21 cellular contexts compared by ENCODE assay signal in the genomic region with DNA sequence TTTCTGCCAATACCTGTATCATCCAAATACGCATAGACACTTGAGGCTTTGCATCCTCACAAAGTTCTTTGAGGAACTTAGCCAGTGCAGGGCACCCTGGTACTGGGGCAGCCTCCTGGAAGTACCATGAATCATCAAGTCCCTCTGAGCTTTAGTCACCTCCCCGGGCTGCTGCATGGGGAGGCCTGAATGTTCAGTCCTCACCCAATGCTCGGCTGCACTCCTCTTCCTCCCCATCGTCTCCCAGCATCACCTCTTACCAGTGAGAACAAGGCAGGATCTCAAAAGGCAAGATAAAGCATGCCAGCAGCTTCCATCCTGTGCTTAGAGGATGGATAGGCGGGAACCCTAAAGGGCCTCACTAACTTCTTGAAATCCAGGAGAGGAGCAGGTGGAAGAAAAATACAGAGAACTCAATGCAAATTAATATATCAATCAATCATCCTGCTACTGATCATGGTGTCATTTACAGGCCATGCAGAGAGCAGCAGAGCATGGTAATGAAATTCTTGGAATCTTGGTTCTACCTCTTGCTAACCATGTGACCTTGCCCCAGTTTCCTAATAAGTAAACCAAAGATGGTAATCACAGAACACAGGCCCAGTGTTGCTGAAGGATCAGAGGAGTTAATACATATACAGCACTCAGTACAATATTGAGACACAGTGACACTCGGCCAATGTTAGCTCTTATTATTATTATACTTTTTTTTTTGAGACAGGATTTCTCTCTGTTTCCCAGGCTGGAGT. TPM values are rescaled to one million over a fixed set of nuclear protein-coding genes. Genes with fewer than 3 reads are reported as not detected.
A peak's percentile ranks its signal among the peaks of the same experiment; 100 is the strongest.
DNase-seq lines count a peak whose midpoint lies in the region; ATAC-seq and TF ChIP-seq lines count a peak whose summit lies in the region.
"Had no signal": no experiment of that assay in that cellular context is flagged by ENCODE, and none has a peak within 500 bp of the region (broad histone marks: within the 10 kb centered on the region; RNA-seq: fewer than 3 reads in every experiment).

No MANE protein-coding gene starts in this region.

- peak; percentile 75 for ATAC-seq in activated naive CD8-positive, alpha-beta T cell treated with anti-CD3 and anti-CD28 coated beads, Interleukin-2, amount 50 U/mL, for 24 hours
- ATAC-seq in PC-3 (no peak), foreskin keratinocyte (peak; percentile 85), HG02884 (IDR thresholded peaks at IDR 0.05; ENCODE audit: unreplicated experiment) (no peak)
- ATAC-seq in stimulated activated effector memory CD8-positive, alpha-beta T cell treated with anti-CD3 and anti-CD28 coated beads, Interleukin-12 subunit alpha, Interleukin-12 subunit beta, amount 100 ng/mL, for 72 hours, result peak; percentile 90
- ATAC-seq: left lung, psoas muscle had no signal

- no peak overlapping the region for H3K4me3 ChIP-seq in PC-3 (ENCODE audit: low read length)
- no peak overlapping the region for H3K4me3 ChIP-seq in H7 (ENCODE audit: insufficient read depth, low read depth, low read length)
- H3K4me3 ChIP-seq: left lung, psoas muscle, suprapubic skin had no signal

- H3K27me3 ChIP-seq in PC-3 (ENCODE audit: low read length) (no peaks in the 10 kb centered on the region), foreskin keratinocyte (no peaks in the 10 kb centered on the region), H7 (ENCODE audit: control insufficient read depth, insufficient read depth, low read length) (no peaks in the 10 kb centered on the region)
- H3K27me3 ChIP-seq: left lung, suprapubic skin had no signal

- no peak overlapping the region for H3K9ac ChIP-seq in PC-3 (ENCODE audit: low read length)

- peaks cover 6% of the 10 kb centered on the region for H3K4me1 Mint-ChIP-seq in activated naive CD8-positive, alpha-beta T cell treated with anti-CD3 and anti-CD28 coated beads, Interleukin-2, amount 50 U/mL, for 24 hours
- H3K4me1 Mint-ChIP-seq in activated naive CD8-positive, alpha-beta T cell treated with anti-CD3 and anti-CD28 coated beads for 36 hours, result peaks cover 8% of the 10 kb centered on the region
- H3K4me1 Mint-ChIP-seq in stimulated activated effector memory CD8-positive, alpha-beta T cell treated with anti-CD3 and anti-CD28 coated beads, Interleukin-12 subunit alpha, Interleukin-12 subunit beta, amount 100 ng/mL, for 72 hours, result peaks cover 9% of the 10 kb centered on the region

- no peak for DNase-seq in activated naive CD8-positive, alpha-beta T cell treated with anti-CD3 and anti-CD28 coated beads, Interleukin-2, amount 50 U/mL, for 24 hours
- DNase-seq in activated naive CD8-positive, alpha-beta T cell treated with anti-CD3 and anti-CD28 coated beads for 36 hours, result no peak
- DNase-seq in PC-3 (peak; percentile 5), foreskin keratinocyte (peak in 1 of 2 donors; percentile 47), H7 (no peak)
- DNase-seq in stimulated activated effector memory CD8-positive, alpha-beta T cell treated with anti-CD3 and anti-CD28 coated beads, Interleukin-12 subunit alpha, Interleukin-12 subunit beta, amount 100 ng/mL, for 72 hours (ENCODE audit: low spot score in 2 of 2), result no peak
- no peak for DNase-seq in stimulated activated CD4-positive, alpha-beta T cell treated with anti-CD3 and anti-CD28 coated beads, Interleukin-2, amount 100 ng/mL, for 24 hours
- DNase-seq: activated CD4-positive, alpha-beta T cell treated with anti-CD3 and anti-CD28 coated beads, Interleukin-2, amount 50 U/mL, for 4 hours; activated naive CD8-positive, alpha-beta T cell treated with anti-CD3 and anti-CD28 coated beads, Interleukin-2, amount 10 ng/mL, durations not matched to agents 7 days and 5 days; activated T-cell treated with anti-CD3 and anti-CD28 coated beads, Interleukin-2, amount 50 U/mL, for 48 hours; DMS153; left lung; NCI-H1417; NCI-H526; psoas muscle had no signal

- H3K4me2 ChIP-seq in PC-3 (ENCODE audit: low read length), result no peak overlapping the region

- H3K27ac Mint-ChIP-seq in activated naive CD8-positive, alpha-beta T cell treated with anti-CD3 and anti-CD28 coated beads, Interleukin-2, amount 50 U/mL, for 24 hours, result no peak overlapping the region
- no peak overlapping the region for H3K27ac Mint-ChIP-seq in activated naive CD8-positive, alpha-beta T cell treated with anti-CD3 and anti-CD28 coated beads for 36 hours
- H3K27ac Mint-ChIP-seq in stimulated activated effector memory CD8-positive, alpha-beta T cell treated with anti-CD3 and anti-CD28 coated beads, Interleukin-12 subunit alpha, Interleukin-12 subunit beta, amount 100 ng/mL, for 72 hours, result no peak overlapping the region
- H3K27ac Mint-ChIP-seq: activated naive CD8-positive, alpha-beta T cell treated with anti-CD3 and anti-CD28 coated beads, Interleukin-2, amount 10 ng/mL, durations not matched to agents 7 days and 5 days had no signal

- H3K27ac ChIP-seq in PC-3 (ENCODE audit: low read length) (no peak overlapping the region), foreskin keratinocyte (no peak overlapping the region)
- H3K27ac ChIP-seq: C4-2B, left lung, psoas muscle, suprapubic skin had no signal

- BruUV-seq in PC-3 (replicated peaks; lab: Mats Ljungman, UMichigan), result no TSS peak

- H3K36me3 Mint-ChIP-seq in activated naive CD8-positive, alpha-beta T cell treated with anti-CD3 and anti-CD28 coated beads, Interleukin-2, amount 50 U/mL, for 24 hours (ENCODE audit: low read depth), result no peaks in the 10 kb centered on the region
- no peaks in the 10 kb centered on the region for H3K36me3 Mint-ChIP-seq in activated naive CD8-positive, alpha-beta T cell treated with anti-CD3 and anti-CD28 coated beads for 36 hours
- peaks cover 5% of the 10 kb centered on the region for H3K36me3 Mint-ChIP-seq in stimulated activated effector memory CD8-positive, alpha-beta T cell treated with anti-CD3 and anti-CD28 coated beads, Interleukin-12 subunit alpha, Interleukin-12 subunit beta, amount 100 ng/mL, for 72 hours
- H3K36me3 Mint-ChIP-seq: activated naive CD8-positive, alpha-beta T cell treated with anti-CD3 and anti-CD28 coated beads, Interleukin-2, amount 10 ng/mL, durations not matched to agents 7 days and 5 days had no signal

- no peaks in the 10 kb centered on the region for H3F3A ChIP-seq in PC-3 (ENCODE audit: low read length, unreplicated experiment)

- intact Hi-C loops in PC-3 (cut with micrococcal nuclease), result loop anchor here (10.0 kb wide), 1 partner anchor 564 kb away; a partner anchor contains a TSS

- no peaks in the 10 kb centered on the region for H4K20me1 ChIP-seq in PC-3 (ENCODE audit: low read length)

- TF ChIP-seq CTCF in PC-3 (conservative IDR thresholded peaks at IDR 0.05; ENCODE audit: low read depth, low read length) (no peak), foreskin keratinocyte (conservative IDR thresholded peaks at IDR 0.05) (no peak)

- H3K9me3 Mint-ChIP-seq in activated naive CD8-positive, alpha-beta T cell treated with anti-CD3 and anti-CD28 coated beads, Interleukin-2, amount 50 U/mL, for 24 hours, result no peaks in the 10 kb centered on the region
- no peaks in the 10 kb centered on the region for H3K9me3 Mint-ChIP-seq in activated naive CD8-positive, alpha-beta T cell treated with anti-CD3 and anti-CD28 coated beads for 36 hours
- no peaks in the 10 kb centered on the region for H3K9me3 Mint-ChIP-seq in stimulated activated effector memory CD8-positive, alpha-beta T cell treated with anti-CD3 and anti-CD28 coated beads, Interleukin-12 subunit alpha, Interleukin-12 subunit beta, amount 100 ng/mL, for 72 hours
- H3K9me3 Mint-ChIP-seq: activated naive CD8-positive, alpha-beta T cell treated with anti-CD3 and anti-CD28 coated beads, Interleukin-2, amount 10 ng/mL, durations not matched to agents 7 days and 5 days; neural crest cell had no signal

- H3K4me3 Mint-ChIP-seq in activated naive CD8-positive, alpha-beta T cell treated with anti-CD3 and anti-CD28 coated beads, Interleukin-2, amount 50 U/mL, for 24 hours, result no peak overlapping the region
- H3K4me3 Mint-ChIP-seq in activated naive CD8-positive, alpha-beta T cell treated with anti-CD3 and anti-CD28 coated beads for 36 hours, result no peak overlapping the region
- no peak overlapping the region for H3K4me3 Mint-ChIP-seq in stimulated activated effector memory CD8-positive, alpha-beta T cell treated with anti-CD3 and anti-CD28 coated beads, Interleukin-12 subunit alpha, Interleukin-12 subunit beta, amount 100 ng/mL, for 72 hours
- H3K4me3 Mint-ChIP-seq: activated naive CD8-positive, alpha-beta T cell treated with anti-CD3 and anti-CD28 coated beads, Interleukin-2, amount 10 ng/mL, durations not matched to agents 7 days and 5 days; neural crest cell had no signal

- no peaks in the 10 kb centered on the region for H3K27me3 Mint-ChIP-seq in activated naive CD8-positive, alpha-beta T cell treated with anti-CD3 and anti-CD28 coated beads, Interleukin-2, amount 50 U/mL, for 24 hours
- no peaks in the 10 kb centered on the region for H3K27me3 Mint-ChIP-seq in activated naive CD8-positive, alpha-beta T cell treated with anti-CD3 and anti-CD28 coated beads for 36 hours
- H3K27me3 Mint-ChIP-seq: activated naive CD8-positive, alpha-beta T cell treated with anti-CD3 and anti-CD28 coated beads, Interleukin-2, amount 10 ng/mL, durations not matched to agents 7 days and 5 days had no signal

- no peaks in the 10 kb centered on the region for H3K79me2 ChIP-seq in PC-3 (ENCODE audit: low read length)

- no peaks in the 10 kb centered on the region for H3K36me3 ChIP-seq in PC-3 (ENCODE audit: low read depth, low read length)
- H3K36me3 ChIP-seq in H7 (replicated peaks; ENCODE audit: control insufficient read depth, insufficient read depth, low read length), result no peaks in the 10 kb centered on the region
- H3K36me3 ChIP-seq: left lung, suprapubic skin had no signal

- H3K9me2 ChIP-seq in PC-3 (replicated peaks; ENCODE audit: low read length), result no peaks in the 10 kb centered on the region

- no peaks in the 10 kb centered on the region for H3K9me3 ChIP-seq in PC-3 (ENCODE audit: low read length)
- H3K9me3 ChIP-seq: left lung, psoas muscle, suprapubic skin had no signal

- no peak overlapping the region for H2AFZ ChIP-seq in PC-3 (ENCODE audit: low read length)

- no peaks in the 10 kb centered on the region for H3K4me1 ChIP-seq in PC-3 (ENCODE audit: insufficient read depth, low read length)
- no peaks in the 10 kb centered on the region for H3K4me1 ChIP-seq in foreskin keratinocyte
- H3K4me1 ChIP-seq: left lung, psoas muscle had no signal

- CTCF ChIA-PET in PC-3 (lab: Charles Lee), result no interaction called here

- POLR2A ChIA-PET in PC-3 (lab: Charles Lee; ENCODE audit: unreplicated experiment), result no interaction called here

RNA-seq across cellular contexts. Expression of a gene that starts 4.7 kb away (rescaled TPM):
- total RNA-seq in activated naive CD8-positive, alpha-beta T cell treated with anti-CD3 and anti-CD28 coated beads for 36 hours, result under 1 TPM; 0.19 to 0.30 TPM
- total RNA-seq in PC-3 (2014; rRNA removed) (not detected in 2 replicates), foreskin keratinocyte (0.11 and 0.37 TPM in 2 replicates)
- polyA plus RNA-seq in foreskin keratinocyte, result 0.06 and 0.34 TPM in 2 replicates
- total RNA-seq in H7 (2014; rRNA removed; shearing (Covaris generic)), result not detected in 2 replicates
- total RNA-seq: activated naive CD8-positive, alpha-beta T cell treated with anti-CD3 and anti-CD28 coated beads, Interleukin-2, amount 10 ng/mL, durations not matched to agents 7 days and 5 days; endothelial cell of umbilical vein; left lung; neural crest cell; psoas muscle; T-helper 1 cell treated with Interleukin-12 subunit alpha and Interleukin-12 subunit beta and Interleukin-4 antibody, amounts not matched to agents 30 ng/mL and 1 ng/mL, for 36 hours had no signal
- polyA plus RNA-seq: endothelial cell of umbilical vein had no signal

RNA-seq across cellular contexts. Expression of a gene that starts 38.1 kb away (rescaled TPM):
- total RNA-seq in activated naive CD8-positive, alpha-beta T cell treated with anti-CD3 and anti-CD28 coated beads for 36 hours, result 10 to 100 TPM; 30.3 to 31.1 TPM
- total RNA-seq in PC-3 (2014; rRNA removed) (9.5 and 9.6 TPM in 2 replicates), foreskin keratinocyte (11.8 and 14.2 TPM in 2 replicates)
- polyA plus RNA-seq in foreskin keratinocyte, result 7.2 and 8.0 TPM in 2 replicates
- total RNA-seq in H7 (2014; rRNA removed; shearing (Covaris generic)), result 24.3 and 33.1 TPM in 2 replicates

RNA-seq across cellular contexts. Expression of a gene that starts 38.2 kb away (rescaled TPM):
- total RNA-seq in activated naive CD8-positive, alpha-beta T cell treated with anti-CD3 and anti-CD28 coated beads for 36 hours, result 1 to 10 TPM; 7.9 to 8.7 TPM
- total RNA-seq in PC-3 (2014; rRNA removed) (2.8 and 6.7 TPM in 2 replicates), foreskin keratinocyte (12.9 and 17.7 TPM in 2 replicates)
- polyA plus RNA-seq in foreskin keratinocyte, result 18.7 and 23.6 TPM in 2 replicates
- total RNA-seq in H7 (2014; rRNA removed; shearing (Covaris generic)), result 8.0 and 11.5 TPM in 2 replicates

Comparison
In these comparisons a context has a peak if more than half of its experiments do, and no peak if none do; other contexts are left out.
1. ATAC-seq: peak in activated naive CD8-positive, alpha-beta T cell treated with anti-CD3 and anti-CD28 coated beads, Interleukin-2, amount 50 U/mL, for 24 hours (single experiment), foreskin keratinocyte (single experiment) and stimulated activated effector memory CD8-positive, alpha-beta T cell treated with anti-CD3 and anti-CD28 coated beads, Interleukin-12 subunit alpha, Interleukin-12 subunit beta, amount 100 ng/mL, for 72 hours (single experiment); none in PC-3 (single experiment) and HG02884 (single experiment).